Comparison of ENCODE assay signal across 9 cellular contexts in genomic region chr2:10382313-10383061, GRCh38.
DNase-seq lines count a peak whose midpoint lies in the region; ATAC-seq and TF ChIP-seq lines count a peak whose summit lies in the region.
"Had no signal": no experiment of that assay in that cellular context is flagged by ENCODE, and none has a peak within 500 bp of the region (broad histone marks: within the 10 kb centered on the region; RNA-seq: fewer than 3 reads in every experiment).

No MANE protein-coding gene starts in this region.

- TF ChIP-seq CTCF in GM12865 (IDR thresholded peaks at IDR 0.05; ENCODE audit: insufficient read depth, low read depth, low read length, missing control alignments): no peak
- no peak for TF ChIP-seq CTCF in H9 (conservative IDR thresholded peaks at IDR 0.05)
- TF ChIP-seq CTCF in natural killer cell (IDR thresholded peaks at IDR 0.05): no peak

- H3K27ac Mint-ChIP-seq in H9 (no peak overlapping the region; a peak in 1 of 7 replicates), natural killer cell (peak overlapping the region; percentile 79 to 83)

- no peaks in the 10 kb centered on the region for H3K9me3 Mint-ChIP-seq in H9
- no peaks in the 10 kb centered on the region for H3K9me3 Mint-ChIP-seq in natural killer cell

- H3T11ph ChIP-seq in H9 (ENCODE audit: low read length): no peak overlapping the region

- H2AK5ac ChIP-seq in H9 (ENCODE audit: insufficient read length, low read length): no peak overlapping the region

- H4K91ac ChIP-seq in H9 (ENCODE audit: insufficient read length, low read depth, low read length): no peak overlapping the region

- H3K23me2 ChIP-seq in H9 (ENCODE audit: insufficient read length, low read depth, low read length, poor library complexity, severe bottlenecking): no peaks in the 10 kb centered on the region

- no peak overlapping the region for H2BK15ac ChIP-seq in H9 (ENCODE audit: low read depth, low read length)

- no peaks in the 10 kb centered on the region for H3K79me1 ChIP-seq in H9 (ENCODE audit: insufficient read depth, low read depth, low read length, poor library complexity, severe bottlenecking)

- H2BK12ac ChIP-seq in H9 (ENCODE audit: insufficient read length, low read depth, low read length): no peak overlapping the region

- no peak overlapping the region for H3K23ac ChIP-seq in H9 (ENCODE audit: insufficient read length, low read depth, low read length)

- H3K27me3 Mint-ChIP-seq in H9 (ENCODE audit: low read depth) (no peaks in the 10 kb centered on the region), natural killer cell (ENCODE audit: low read depth in 2 of 2) (no peaks in the 10 kb centered on the region)

- no peak overlapping the region for H2BK20ac ChIP-seq in H9 (ENCODE audit: low read depth, low read length, poor library complexity, severe bottlenecking)

- H3K36me3 Mint-ChIP-seq in H9 (ENCODE audit: insufficient read depth in 1 of 3, low read depth in 3 of 3) (no peaks in the 10 kb centered on the region), natural killer cell (no peaks in the 10 kb centered on the region)

- no peaks in the 10 kb centered on the region for H4K20me1 ChIP-seq in H9 (ENCODE audit: control insufficient read depth, insufficient read depth, insufficient read length)

- peak overlapping the region; percentile 12 for H3K4me3 ChIP-seq in GM12865 (ENCODE audit: low read depth, low read length)
- H3K4me3 ChIP-seq: tibial artery had no signal

- H3K27me3 ChIP-seq in H9 (ENCODE audit: insufficient read depth, low read length): no peaks in the 10 kb centered on the region
- H3K27me3 ChIP-seq: tibial artery had no signal

- no peak overlapping the region for H3K14ac ChIP-seq in H9 (ENCODE audit: insufficient read depth, low read length)

- peaks cover 36 to 52% of the 10 kb centered on the region in 2 experiments for H3K4me1 Mint-ChIP-seq in H9
- peaks cover 64 to 69% of the 10 kb centered on the region in 2 donors for H3K4me1 Mint-ChIP-seq in natural killer cell

- no CpG with 5 or more reads among the region's 18 CpGs for WGBS in H9 (ENCODE audit: extremely low coverage, insufficient read length, low lambda C conversion rate)

- no peak overlapping the region for H3K18ac ChIP-seq in H9 (ENCODE audit: insufficient read length, low read depth, low read length)

- ATAC-seq in natural killer cell (peak; percentile 95 to 96 (median 95)), HG03521 (IDR thresholded peaks at IDR 0.05; ENCODE audit: unreplicated experiment) (no peak)

- H3K27ac ChIP-seq in H9 (ENCODE audit: insufficient read length, low read depth, low read length): no peak overlapping the region
- H3K27ac ChIP-seq: tibial artery had no signal

- peak; percentile 71 for DNase-seq in GM12865 (ENCODE audit: low read depth)
- peak; percentile 58 for DNase-seq in H9
- DNase-seq in NCI-H345 (lab: John Stamatoyannopoulos, UW): peak; percentile 82
- DNase-seq in activated gamma-delta T cell treated with anti-CD3 and anti-CD28 coated beads, Interleukin-2, amount 50 U/mL, for 16 hours (ENCODE audit: low read depth): peak; percentile 20
- DNase-seq in natural killer cell: peak; percentile 37
- no peak for DNase-seq in NCI-H146 (lab: John Stamatoyannopoulos, UW)
- no peak for DNase-seq in COLO829 (ENCODE audit: low spot score)

- no peak overlapping the region for H3K9ac ChIP-seq in H9 (ENCODE audit: extremely low read depth, insufficient read length, low read length)

- H4K5ac ChIP-seq in H9 (ENCODE audit: insufficient read length, low read depth, low read length): no peak overlapping the region

- no peak overlapping the region for H2BK120ac ChIP-seq in H9 (ENCODE audit: low read depth, low read length, poor library complexity, severe bottlenecking)

- no peak overlapping the region for H4K8ac ChIP-seq in H9 (replicated peaks; ENCODE audit: insufficient read length, low read depth, low read length)

- H2BK5ac ChIP-seq in H9 (ENCODE audit: insufficient read length, low read length): no peak overlapping the region

- H3K9me3 ChIP-seq in H9 (ENCODE audit: control insufficient read depth, low read depth, low read length): no peaks in the 10 kb centered on the region
- H3K9me3 ChIP-seq: tibial artery had no signal

- no peaks in the 10 kb centered on the region for H3K79me2 ChIP-seq in H9 (ENCODE audit: insufficient read depth, low read length)

- no peak overlapping the region; a peak in 1 of 5 replicates for H3K4me3 Mint-ChIP-seq in H9
- H3K4me3 Mint-ChIP-seq in natural killer cell: peak overlapping the region; percentile 66

- H3K4me2 ChIP-seq in H9 (ENCODE audit: insufficient read depth, insufficient read length, low read length): peak overlapping the region; percentile 4

- intact Hi-C loops in natural killer cell (cut with micrococcal nuclease): loop anchor here (5.0 kb wide), 1 partner anchor 80 kb away; the partner anchor contains the start of gene HPCAL1

- peaks cover 13% of the 10 kb centered on the region; the same call in 1 of the 2 replicates for H3K4me1 ChIP-seq in H9 (ENCODE audit: insufficient read depth, low read length)
- H3K4me1 ChIP-seq: tibial artery had no signal

- no peak overlapping the region for H2AFZ ChIP-seq in H9 (ENCODE audit: low read length)

- no peak overlapping the region for H3K4ac ChIP-seq in H9 (ENCODE audit: low read depth, low read length)

- H3K56ac ChIP-seq in H9 (ENCODE audit: insufficient read length, low read depth, low read length): no peak overlapping the region

Comparison
In these comparisons a context has a peak if more than half of its experiments do, and no peak if none do; other contexts are left out.
1. DNase-seq: peak in GM12865 (single experiment), H9 (single experiment), NCI-H345 (single experiment), activated gamma-delta T cell treated with anti-CD3 and anti-CD28 coated beads, Interleukin-2, amount 50 U/mL, for 16 hours (single experiment) and natural killer cell (single experiment); none in NCI-H146 (single experiment) and COLO829 (single experiment).
2. H3K27ac Mint-ChIP-seq: peak in natural killer cell (2 of 2); none in H9 (0 of 3).